1 cellular context compared by ENCODE assay signal in genomic region chr12:54273981-54274380, GRCh38.
TF ChIP-seq lines count a peak whose summit lies in the region.

No MANE protein-coding gene starts in this region.

TF ChIP-seq in HEK293, 187 proteins besides CTCF, POLR2A, EP300 and RAD21 (continued from another document):
- no peak for TF ChIP-seq ZNF398 (tag by site-specific recombination; IDR thresholded peaks at IDR 0.05)
- TF ChIP-seq MZF1 (tag by site-specific recombination; IDR thresholded peaks at IDR 0.05; ENCODE audit: borderline replicate concordance) = no peak
- TF ChIP-seq ZBTB7A (tag by site-specific recombination; IDR thresholded peaks at IDR 0.05; ENCODE audit: low read depth) = no peak
- no peak for TF ChIP-seq ZBTB21 (tag by site-specific recombination; IDR thresholded peaks at IDR 0.05)
- TF ChIP-seq BCL11B (tag by site-specific recombination; IDR thresholded peaks at IDR 0.05; ENCODE audit: low read depth) = no peak; the same call in 1 of the 2 replicates
- TF ChIP-seq ZNF146 (tag by site-specific recombination; IDR thresholded peaks at IDR 0.05) = no peak
- TF ChIP-seq ZNF426 (tag by site-specific recombination; IDR thresholded peaks at IDR 0.05) = no peak
- no peak for TF ChIP-seq KLF8 (tag by site-specific recombination; IDR thresholded peaks at IDR 0.05)
- TF ChIP-seq ZNF488 (tag by site-specific recombination; IDR thresholded peaks at IDR 0.05) = 0 out of 2 replicates have a peak, but pooled peaks have one; percentile 48
- 0 out of 2 replicates have a peak, but pooled peaks have one; percentile 68 for TF ChIP-seq ZNF561 (tag by site-specific recombination; IDR thresholded peaks at IDR 0.05; ENCODE audit: borderline replicate concordance)
- TF ChIP-seq ZNF311 (tag by site-specific recombination; IDR thresholded peaks at IDR 0.05; ENCODE audit: borderline replicate concordance) = no peak
- TF ChIP-seq ZBTB8A (tag by site-specific recombination; IDR thresholded peaks at IDR 0.05) = peak; percentile 31; the same call in 1 of the 2 replicates
- TF ChIP-seq GFI1B (tag by site-specific recombination; IDR thresholded peaks at IDR 0.05) = peak; percentile 63; the same call in 1 of the 2 replicates
- TF ChIP-seq ZNF776 (tag by site-specific recombination; IDR thresholded peaks at IDR 0.05; ENCODE audit: borderline replicate concordance) = no peak
- TF ChIP-seq ZBTB10 (tag by site-specific recombination; IDR thresholded peaks at IDR 0.05) = no peak
- no peak for TF ChIP-seq KLF7 (tag by site-specific recombination; IDR thresholded peaks at IDR 0.05; ENCODE audit: borderline replicate concordance)
- TF ChIP-seq ZBTB17 (tag by site-specific recombination; IDR thresholded peaks at IDR 0.05) = no peak
- no peak for TF ChIP-seq ZSCAN4 (tag by site-specific recombination; IDR thresholded peaks at IDR 0.05)
- no peak for TF ChIP-seq ZNF473 (tag by site-specific recombination; IDR thresholded peaks at IDR 0.05)
- TF ChIP-seq ZNF600 (tag by site-specific recombination; IDR thresholded peaks at IDR 0.05) = peak; percentile 92
- no peak for TF ChIP-seq ZNF133 (tag by site-specific recombination; IDR thresholded peaks at IDR 0.05)
- TF ChIP-seq ZNF16 (tag by site-specific recombination; IDR thresholded peaks at IDR 0.05; ENCODE audit: low read depth) = no peak
- no peak for TF ChIP-seq ZFP69B (tag by site-specific recombination; IDR thresholded peaks at IDR 0.05)
- no peak for TF ChIP-seq ZBTB20 (tag by site-specific recombination; IDR thresholded peaks at IDR 0.05)
- no peak for TF ChIP-seq ZNF544 (tag by site-specific recombination; IDR thresholded peaks at IDR 0.05)
- TF ChIP-seq OSR2 (tag by site-specific recombination; IDR thresholded peaks at IDR 0.05) = peak; percentile 92
- TF ChIP-seq ZNF423 (tag by site-specific recombination; IDR thresholded peaks at IDR 0.05) = no peak
- no peak for TF ChIP-seq ZNF221 (tag by site-specific recombination; IDR thresholded peaks at IDR 0.05; ENCODE audit: borderline replicate concordance)
- TF ChIP-seq ZNF37A (tag by site-specific recombination; IDR thresholded peaks at IDR 0.05) = no peak
- TF ChIP-seq ZNF514 (tag by site-specific recombination; IDR thresholded peaks at IDR 0.05) = no peak
- no peak for TF ChIP-seq GLI4 (tag by site-specific recombination; IDR thresholded peaks at IDR 0.05)
- no peak for TF ChIP-seq ZNF24 (tag by site-specific recombination; IDR thresholded peaks at IDR 0.05)
- TF ChIP-seq ELK4 (IDR thresholded peaks at IDR 0.05; ENCODE audit: borderline replicate concordance, low read depth, low read length) = no peak
- no peak for TF ChIP-seq ZNF621 (tag by site-specific recombination; IDR thresholded peaks at IDR 0.05)
- TF ChIP-seq PRDM1 (tag by site-specific recombination; IDR thresholded peaks at IDR 0.05) = no peak
- TF ChIP-seq GLI2 (tag by site-specific recombination; IDR thresholded peaks at IDR 0.05; ENCODE audit: borderline replicate concordance, low read depth) = peak; percentile 82
- no peak for TF ChIP-seq ZNF654 (tag by site-specific recombination; IDR thresholded peaks at IDR 0.05; ENCODE audit: low read depth)
- TF ChIP-seq ZNF623 (tag by site-specific recombination; IDR thresholded peaks at IDR 0.05) = no peak
- TF ChIP-seq MEIS1 (CRISPR knock-in tag; IDR thresholded peaks at IDR 0.05; ENCODE audit: borderline replicate concordance) = no peak
- TF ChIP-seq ZNF174 (tag by site-specific recombination; IDR thresholded peaks at IDR 0.05) = no peak
- peak; percentile 78; the same call in 1 of the 2 replicates for TF ChIP-seq ZSCAN30 (tag by site-specific recombination; IDR thresholded peaks at IDR 0.05)
- no peak for TF ChIP-seq ZFP41 (tag by site-specific recombination; IDR thresholded peaks at IDR 0.05; ENCODE audit: borderline replicate concordance)
- no peak for TF ChIP-seq ZNF626 (tag by site-specific recombination; IDR thresholded peaks at IDR 0.05)
- TF ChIP-seq ZNF777 (tag by site-specific recombination; IDR thresholded peaks at IDR 0.05; ENCODE audit: borderline replicate concordance) = no peak
- no peak for TF ChIP-seq ZBTB1 (tag by site-specific recombination; IDR thresholded peaks at IDR 0.05)
- TF ChIP-seq PBX3 (CRISPR knock-in tag; IDR thresholded peaks at IDR 0.05) = no peak
- TF ChIP-seq OVOL3 (tag by site-specific recombination; IDR thresholded peaks at IDR 0.05) = 0 out of 2 replicates have a peak, but pooled peaks have one; percentile 35
- TF ChIP-seq ZNF585B (tag by site-specific recombination; IDR thresholded peaks at IDR 0.05) = no peak
- peak; percentile 46; the same call in 1 of the 2 replicates for TF ChIP-seq ZBTB44 (tag by site-specific recombination; IDR thresholded peaks at IDR 0.05)
